In genomic region chr1:231162300-231162969, GRCh38 we compare ENCODE assay signal across 1 cellular context.
TF ChIP-seq lines count a peak whose summit lies in the region.

No MANE protein-coding gene starts in this region.

TF ChIP-seq in K562, 482 proteins besides CTCF, POLR2A, EP300 and RAD21 (continued from another document and continues in another):
- TF ChIP-seq MNT (conservative IDR thresholded peaks at IDR 0.05) (peak; percentile 42 to 73; a peak in 3 of 4 replicates), ZBTB1 (CRISPR knock-in tag; IDR thresholded peaks at IDR 0.05; ENCODE audit: borderline replicate concordance, low read depth) (peak; percentile 76), MAFK (IDR thresholded peaks at IDR 0.05; ENCODE audit: low read length) (no peak), CCNT2 (IDR thresholded peaks at IDR 0.05; ENCODE audit: borderline replicate concordance, extremely low read depth, insufficient read length, low read depth, low read length) (peak; percentile 59), ZBTB40 (IDR thresholded peaks at IDR 0.05) (peak; percentile 57; the same call in 1 of the 2 replicates), ZBTB40 (CRISPR knock-in tag; IDR thresholded peaks at IDR 0.05) (peak; percentile 44; the same call in 1 of the 2 replicates), AFF1 (IDR thresholded peaks at IDR 0.05; ENCODE audit: low read depth in 1 of 2, partially characterized antibody in 2 of 2) (peak in 1 of 2 experiments; percentile 78), ZBTB43 (CRISPR knock-in tag; IDR thresholded peaks at IDR 0.05) (peak; percentile 92), ZNF589 (CRISPR knock-in tag; IDR thresholded peaks at IDR 0.05; ENCODE audit: low read depth) (0 out of 2 replicates have a peak, but pooled peaks have one; percentile 44), ZKSCAN3 (CRISPR knock-in tag; IDR thresholded peaks at IDR 0.05) (no peak), ZNF766 (CRISPR knock-in tag; conservative IDR thresholded peaks at IDR 0.05) (peak; percentile 68; the same call in 1 of the 2 replicates), SMAD3 (CRISPR knock-in tag; conservative IDR thresholded peaks at IDR 0.05) (peak; percentile 34; the same call in 1 of the 2 replicates), ZNF263 (CRISPR knock-in tag; IDR thresholded peaks at IDR 0.05; ENCODE audit: borderline replicate concordance) (peak; percentile 69; the same call in 1 of the 2 replicates), STAG1 (CRISPR knock-in tag; IDR thresholded peaks at IDR 0.05; ENCODE audit: borderline replicate concordance) (0 out of 2 replicates have a peak, but pooled peaks have one; percentile 40), DNMT1 (IDR thresholded peaks at IDR 0.05) (no peak), HNRNPL (IDR thresholded peaks at IDR 0.05; ENCODE audit: low read depth, low read length) (peak; percentile 61; the same call in 1 of the 2 replicates), POLR2G (IDR thresholded peaks at IDR 0.05; ENCODE audit: low read depth, low read length) (peak; percentile 35; the same call in 1 of the 2 replicates), ID3 (CRISPR knock-in tag; IDR thresholded peaks at IDR 0.05) (no peak), ID3 (tag; IDR thresholded peaks at IDR 0.05) (peak; percentile 89), HNRNPLL (IDR thresholded peaks at IDR 0.05; ENCODE audit: low read depth, low read length, poor library complexity, severe bottlenecking) (peak; percentile 28), MAX (CRISPR knock-in tag; IDR thresholded peaks at IDR 0.05) (peak; percentile 83), IRF1 (CRISPR knock-in tag; IDR thresholded peaks at IDR 0.05; ENCODE audit: borderline replicate concordance) (peak; percentile 72; the same call in 1 of the 2 replicates), DMBX1 (CRISPR knock-in tag; IDR thresholded peaks at IDR 0.05; ENCODE audit: borderline replicate concordance) (peak; percentile 57; the same call in 1 of the 2 replicates), REST (CRISPR knock-in tag; IDR thresholded peaks at IDR 0.05; ENCODE audit: low read depth) (peak; percentile 100), U2AF2 (optimal IDR thresholded peaks at IDR 0.05; ENCODE audit: low read depth, low read length) (no peak), CHAMP1 (IDR thresholded peaks at IDR 0.05) (0 out of 2 replicates have a peak, but pooled peaks have one; percentile 18), NR4A1 (CRISPR knock-in tag; IDR thresholded peaks at IDR 0.05) (no peak), NR4A1 (tag; IDR thresholded peaks at IDR 0.05) (peak; percentile 74; the same call in 1 of the 2 replicates)
